20 cellular contexts compared by ENCODE assay signal in genomic region chr19:33468361-33469170, GRCh38. TPM values are rescaled to one million over a fixed set of nuclear protein-coding genes. Genes with fewer than 3 reads are reported as not detected.
DNase-seq lines count a peak whose midpoint lies in the region; ATAC-seq, FAIRE-seq and TF ChIP-seq lines count a peak whose summit lies in the region.
"Had no signal": no experiment of that assay in that cellular context is flagged by ENCODE, and none has a peak within 500 bp of the region (broad histone marks: within the 10 kb centered on the region; RNA-seq: fewer than 3 reads in every experiment).

No MANE protein-coding gene starts in this region.

- DNase-seq in cardiac septum (ENCODE audit: low spot score), result peak; percentile 74
- no peak for DNase-seq in Right ventricle myocardium superior
- peak; percentile 81 for DNase-seq in chondrocyte (ENCODE audit: low spot score)
- DNase-seq in myocyte (ENCODE audit: low read depth), result peak; percentile 42
- no peak for DNase-seq in NCI-H446 (lab: John Stamatoyannopoulos, UW)
- DNase-seq in D721Med (ENCODE audit: insufficient read length, low spot score), result no peak
- no peak for DNase-seq in ecto neural progenitor cell (ENCODE audit: low spot score)
- DNase-seq: activated naive CD8-positive, alpha-beta T cell treated with anti-CD3 and anti-CD28 coated beads, Interleukin-2, amount 10 ng/mL, durations not matched to agents 7 days and 5 days; activated T-cell treated with anti-CD3 and anti-CD28 coated beads, Interleukin-2, amount 50 U/mL, for 72 hours; CD8-positive, alpha-beta memory T cell; DND-41; effector memory CD4-positive, alpha-beta T cell; H7; NCI-H187 treated with DMSO at 0.1 percent for 48 hours; retina; stimulated activated CD4-positive, alpha-beta T cell treated with anti-CD3 and anti-CD28 coated beads, Interleukin-15, amount 100 ng/mL, for 24 hours had no signal

- no peak overlapping the region for H3K27ac Mint-ChIP-seq in chondrocyte (ENCODE audit: unreplicated experiment)
- H3K27ac Mint-ChIP-seq: activated naive CD8-positive, alpha-beta T cell treated with anti-CD3 and anti-CD28 coated beads, Interleukin-2, amount 10 ng/mL, durations not matched to agents 7 days and 5 days; activated T-cell treated with anti-CD3 and anti-CD28 coated beads, Interleukin-2, amount 50 U/mL, for 72 hours; stimulated activated memory B cell treated with anti-CD40 and anti-IgM and Interleukin-4, amounts not matched to agents 10 μg/mL and 1 μg/mL and 100 μg/mL, for 72 hours; T-cell had no signal

- intact Hi-C loops in cardiac septum (cut with DNase I), result no loop called here
- intact Hi-C loops in Right ventricle myocardium superior (cut with DNase I), result no loop called here

- H3K9me3 Mint-ChIP-seq in chondrocyte (ENCODE audit: low read depth), result no peaks in the 10 kb centered on the region
- H3K9me3 Mint-ChIP-seq: activated naive CD8-positive, alpha-beta T cell treated with anti-CD3 and anti-CD28 coated beads, Interleukin-2, amount 10 ng/mL, durations not matched to agents 7 days and 5 days; activated T-cell treated with anti-CD3 and anti-CD28 coated beads, Interleukin-2, amount 50 U/mL, for 72 hours; CD8-positive, alpha-beta memory T cell; neural progenitor cell; stimulated activated memory B cell treated with anti-CD40 and anti-IgM and Interleukin-4, amounts not matched to agents 10 μg/mL and 1 μg/mL and 100 μg/mL, for 72 hours; T-cell had no signal

- FAIRE-seq in D721Med (lab: Jason Lieb, UNC), result no peak

- TF ChIP-seq CTCF in chondrocyte (IDR thresholded peaks at IDR 0.05) (no peak), D721Med (IDR thresholded peaks at IDR 0.05; ENCODE audit: insufficient read depth, missing control alignments) (no peak)

- no peaks in the 10 kb centered on the region for H3K27me3 Mint-ChIP-seq in chondrocyte (ENCODE audit: low read depth)
- H3K27me3 Mint-ChIP-seq: activated naive CD8-positive, alpha-beta T cell treated with anti-CD3 and anti-CD28 coated beads, Interleukin-2, amount 10 ng/mL, durations not matched to agents 7 days and 5 days; stimulated activated memory B cell treated with anti-CD40 and anti-IgM and Interleukin-4, amounts not matched to agents 10 μg/mL and 1 μg/mL and 100 μg/mL, for 72 hours; T-cell had no signal

- H3K36me3 Mint-ChIP-seq in chondrocyte (ENCODE audit: low read depth), result peaks cover 7% of the 10 kb centered on the region
- H3K36me3 Mint-ChIP-seq: activated naive CD8-positive, alpha-beta T cell treated with anti-CD3 and anti-CD28 coated beads, Interleukin-2, amount 10 ng/mL, durations not matched to agents 7 days and 5 days; neural progenitor cell had no signal

- no peaks in the 10 kb centered on the region for H3K4me1 Mint-ChIP-seq in chondrocyte (ENCODE audit: low read depth)
- H3K4me1 Mint-ChIP-seq: stimulated activated memory B cell treated with anti-CD40 and anti-IgM and Interleukin-4, amounts not matched to agents 10 μg/mL and 1 μg/mL and 100 μg/mL, for 72 hours; T-cell had no signal

- no peak overlapping the region for H3K4me3 Mint-ChIP-seq in chondrocyte (ENCODE audit: unreplicated experiment)
- H3K4me3 Mint-ChIP-seq: activated naive CD8-positive, alpha-beta T cell treated with anti-CD3 and anti-CD28 coated beads, Interleukin-2, amount 10 ng/mL, durations not matched to agents 7 days and 5 days; activated T-cell treated with anti-CD3 and anti-CD28 coated beads, Interleukin-2, amount 50 U/mL, for 72 hours; CD8-positive, alpha-beta memory T cell; stimulated activated memory B cell treated with anti-CD40 and anti-IgM and Interleukin-4, amounts not matched to agents 10 μg/mL and 1 μg/mL and 100 μg/mL, for 72 hours; T-cell had no signal

- ATAC-seq in Right ventricle myocardium superior (ENCODE audit: poor library complexity) (no peak), GM21723 (IDR thresholded peaks at IDR 0.05; ENCODE audit: unreplicated experiment) (no peak)
- ATAC-seq: activated T-cell treated with anti-CD3 and anti-CD28 coated beads, Interleukin-2, amount 50 U/mL, for 72 hours; stimulated activated memory B cell treated with anti-CD40 and anti-IgM and Interleukin-4, amounts not matched to agents 10 μg/mL and 1 μg/mL and 100 μg/mL, for 72 hours; T-cell had no signal

RNA-seq across cellular contexts. Expression of gene PEPD, which starts 53.0 kb away (rescaled TPM):
- 30.1 TPM for total RNA-seq in cardiac septum
- 29.6 TPM for total RNA-seq in Right ventricle myocardium superior
- 55.6 to 68.7 TPM (median 62.0 TPM) in 3 replicates for total RNA-seq in chondrocyte
- 67.1 and 68.2 TPM in 2 replicates for total RNA-seq in myocyte
- polyA plus RNA-seq in myocyte (2012), result 74.6 TPM

Comparison
In these comparisons a context has a peak if more than half of its experiments do, and no peak if none do; other contexts are left out.
1. DNase-seq: peak in cardiac septum (single experiment), chondrocyte (single experiment) and myocyte (single experiment); none in Right ventricle myocardium superior (single experiment), NCI-H446 (0 of 2), D721Med (single experiment) and ecto neural progenitor cell (single experiment).